In the genomic region with DNA sequence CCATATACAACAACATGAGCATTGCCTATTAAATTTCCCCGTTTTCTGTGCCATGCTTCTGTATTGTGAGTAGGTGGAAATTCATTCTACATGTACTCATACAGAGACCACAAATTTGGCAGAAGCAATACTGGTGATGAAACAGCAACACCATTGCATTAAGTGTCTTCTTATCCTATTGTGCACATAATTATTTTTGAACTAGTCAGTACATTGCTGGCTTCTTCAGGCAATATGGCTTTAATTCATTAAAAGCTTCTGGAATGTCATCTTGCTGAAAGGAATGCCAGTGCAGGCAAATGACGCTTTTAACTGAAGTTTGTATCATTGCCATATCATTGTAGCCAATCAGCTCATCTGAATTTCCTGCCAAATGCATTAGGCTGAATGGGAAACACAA, we compare ENCODE assay signal across 19 cellular contexts.
DNase-seq lines count a peak whose midpoint lies in the region; ATAC-seq and TF ChIP-seq lines count a peak whose summit lies in the region.
"Had no signal": no experiment of that assay in that cellular context is flagged by ENCODE, and none has a peak within 500 bp of the region (broad histone marks: within the 10 kb centered on the region; RNA-seq: fewer than 3 reads in every experiment).

No MANE protein-coding gene starts in this region.

- no peak for TF ChIP-seq CTCF in GM10248 (IDR thresholded peaks at IDR 0.05; ENCODE audit: control extremely low read depth, extremely low read depth, low read depth, missing control alignments)

- no peak overlapping the region for H3K27ac ChIP-seq in epithelial cell of prostate
- H3K27ac ChIP-seq: pancreas, PC-9 had no signal

- no peak for ATAC-seq in GM21737 (IDR thresholded peaks at IDR 0.05; ENCODE audit: unreplicated experiment)
- ATAC-seq: activated CD8-positive, alpha-beta memory T cell treated with anti-CD3 and anti-CD28 coated beads, Interleukin-2, amount 10 ng/mL, durations not matched to agents 7 days and 5 days; pancreas had no signal

- CTCF ChIA-PET in GM10248 (lab: Yijun Ruan, JAX): interaction anchor here (0.9 to 1.7 kb wide), 3 partner anchors 10 to 14 kb away, joined by 3 to 8 read pairs (median 3); no protein-coding TSS in a partner anchor

- POLR2A ChIA-PET in GM10248 (lab: Yijun Ruan, JAX): no interaction called here

- DNase-seq in ELR (ENCODE audit: low read depth) (peak; percentile 65), RPMI7951 (ENCODE audit: low read depth) (peak; percentile 47), epithelial cell of prostate (ENCODE audit: low read depth, low spot score) (peak; percentile 50), renal cortical epithelial cell (ENCODE audit: low read depth) (peak; percentile 44), GM10248 (ENCODE audit: extremely low spot score) (no peak)
- no peak for DNase-seq in stimulated activated CD4-positive, alpha-beta T cell treated with anti-CD3 and anti-CD28 coated beads, Interleukin-4, amount 100 ng/mL, for 4 hours
- no peak for DNase-seq in stimulated activated CD4-positive, alpha-beta T cell treated with anti-CD3 and anti-CD28 coated beads, Interleukin-4, amount 100 ng/mL, for 24 hours
- DNase-seq: activated CD8-positive, alpha-beta memory T cell treated with anti-CD3 and anti-CD28 coated beads, Interleukin-2, amount 10 ng/mL, durations not matched to agents 7 days and 5 days; activated naive CD4-positive, alpha-beta T cell; caudate nucleus; CD4-positive, alpha-beta memory T cell; endodermal cell; head of caudate nucleus; NCI-H1930; NCI-H526 treated with DMSO at 0.1 percent for 48 hours; pancreas; PC-9; stimulated activated CD4-positive, alpha-beta T cell treated with anti-CD3 and anti-CD28 coated beads, Interleukin-12 subunit alpha, Interleukin-12 subunit beta, amount 100 ng/mL, for 4 hours had no signal

Comparison
In these comparisons a context has a peak if more than half of its experiments do, and no peak if none do; other contexts are left out.
1. DNase-seq: peak in ELR (single experiment), RPMI7951 (single experiment), epithelial cell of prostate (single experiment) and renal cortical epithelial cell (single experiment); none in GM10248 (single experiment), stimulated activated CD4-positive, alpha-beta T cell treated with anti-CD3 and anti-CD28 coated beads, Interleukin-4, amount 100 ng/mL, for 4 hours (0 of 2) and stimulated activated CD4-positive, alpha-beta T cell treated with anti-CD3 and anti-CD28 coated beads, Interleukin-4, amount 100 ng/mL, for 24 hours (single experiment).